Comparison of ENCODE assay signal across 1 cellular context in the genomic region with DNA sequence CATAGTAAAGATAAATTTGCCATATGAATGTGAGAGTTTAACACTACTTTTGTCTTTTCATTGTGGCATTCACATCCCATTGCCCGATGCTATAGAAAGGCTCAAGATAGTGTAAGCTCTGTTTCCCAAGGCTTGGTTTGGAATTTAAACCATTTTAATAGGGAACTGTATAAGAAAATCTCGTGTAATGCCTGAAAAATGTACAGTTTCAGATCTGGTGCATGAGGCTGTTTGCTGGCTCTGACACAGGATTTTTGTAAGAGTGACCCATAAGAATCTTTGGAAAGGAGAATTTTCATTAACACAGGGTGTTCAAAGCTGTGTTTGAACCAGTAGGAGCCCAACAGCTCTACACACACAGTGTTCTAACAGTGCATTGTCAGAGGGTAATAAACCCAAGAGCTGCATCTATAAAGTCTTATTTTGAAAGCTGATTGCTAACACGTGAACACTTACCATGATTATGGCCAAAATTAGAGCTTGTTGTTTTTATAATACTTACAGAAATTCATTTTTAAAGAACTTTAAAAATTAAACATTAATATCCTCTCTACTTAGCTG.
TF ChIP-seq lines count a peak whose summit lies in the region.

No MANE protein-coding gene starts in this region.

TF ChIP-seq in SK-N-SH treated with all-trans-retinoic acid at 6 μM for 48 hours, 23 proteins besides CTCF, POLR2A, EP300 and RAD21 (continued from another document):
- TF ChIP-seq, protein P1, sequence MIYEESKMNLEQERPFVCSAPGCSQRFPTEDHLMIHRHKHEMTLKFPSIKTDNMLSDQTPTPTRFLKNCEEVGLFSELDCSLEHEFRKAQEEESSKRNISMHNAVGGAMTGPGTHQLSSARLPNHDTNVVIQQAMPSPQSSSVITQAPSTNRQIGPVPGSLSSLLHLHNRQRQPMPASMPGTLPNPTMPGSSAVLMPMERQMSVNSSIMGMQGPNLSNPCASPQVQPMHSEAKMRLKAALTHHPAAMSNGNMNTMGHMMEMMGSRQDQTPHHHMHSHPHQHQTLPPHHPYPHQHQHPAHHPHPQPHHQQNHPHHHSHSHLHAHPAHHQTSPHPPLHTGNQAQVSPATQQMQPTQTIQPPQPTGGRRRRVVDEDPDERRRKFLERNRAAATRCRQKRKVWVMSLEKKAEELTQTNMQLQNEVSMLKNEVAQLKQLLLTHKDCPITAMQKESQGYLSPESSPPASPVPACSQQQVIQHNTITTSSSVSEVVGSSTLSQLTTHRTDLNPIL (CRISPR knock-in tag; IDR thresholded peaks at IDR 0.05; ENCODE audit: low read depth), result no peak
- TF ChIP-seq TOX (CRISPR knock-in tag; IDR thresholded peaks at IDR 0.05; ENCODE audit: borderline replicate concordance) (no peak), CSDC2 (CRISPR knock-in tag; IDR thresholded peaks at IDR 0.05) (no peak), SNAI2 (CRISPR knock-in tag; IDR thresholded peaks at IDR 0.05) (no peak), ZNF8 (CRISPR knock-in tag; IDR thresholded peaks at IDR 0.05) (no peak), ZNF565 (CRISPR knock-in tag; conservative IDR thresholded peaks at IDR 0.05; ENCODE audit: low read depth) (no peak), ARNTL (CRISPR knock-in tag; IDR thresholded peaks at IDR 0.05; ENCODE audit: borderline replicate concordance, low read depth) (no peak)
- TF ChIP-seq, protein P2, sequence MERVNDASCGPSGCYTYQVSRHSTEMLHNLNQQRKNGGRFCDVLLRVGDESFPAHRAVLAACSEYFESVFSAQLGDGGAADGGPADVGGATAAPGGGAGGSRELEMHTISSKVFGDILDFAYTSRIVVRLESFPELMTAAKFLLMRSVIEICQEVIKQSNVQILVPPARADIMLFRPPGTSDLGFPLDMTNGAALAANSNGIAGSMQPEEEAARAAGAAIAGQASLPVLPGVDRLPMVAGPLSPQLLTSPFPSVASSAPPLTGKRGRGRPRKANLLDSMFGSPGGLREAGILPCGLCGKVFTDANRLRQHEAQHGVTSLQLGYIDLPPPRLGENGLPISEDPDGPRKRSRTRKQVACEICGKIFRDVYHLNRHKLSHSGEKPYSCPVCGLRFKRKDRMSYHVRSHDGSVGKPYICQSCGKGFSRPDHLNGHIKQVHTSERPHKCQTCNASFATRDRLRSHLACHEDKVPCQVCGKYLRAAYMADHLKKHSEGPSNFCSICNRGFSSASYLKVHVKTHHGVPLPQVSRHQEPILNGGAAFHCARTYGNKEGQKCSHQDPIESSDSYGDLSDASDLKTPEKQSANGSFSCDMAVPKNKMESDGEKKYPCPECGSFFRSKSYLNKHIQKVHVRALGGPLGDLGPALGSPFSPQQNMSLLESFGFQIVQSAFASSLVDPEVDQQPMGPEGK (CRISPR knock-in tag; IDR thresholded peaks at IDR 0.05; ENCODE audit: borderline replicate concordance), result no peak
TF ChIP-seq in SK-N-SH treated with all-trans-retinoic acid at 6 μM for 48 hours: peak in this region for 0.
